In genomic region chr14:75542585-75543091, GRCh38 we compare ENCODE assay signal across 8 cellular contexts.
DNase-seq lines count a peak whose midpoint lies in the region; ATAC-seq and TF ChIP-seq lines count a peak whose summit lies in the region.

No MANE protein-coding gene starts in this region.

- DNase-seq in activated T-helper 9 cell treated with anti-CD3 and anti-CD28 coated beads, Interleukin-2, amount 50 U/mL, for 16 hours (ENCODE audit: low read depth), result peak; percentile 77
- DNase-seq in iPS-NIHi11 (ENCODE audit: low spot score) (peak; percentile 45), HAP-1 (ENCODE audit: low spot score in 2 of 2) (no peak), brain microvascular endothelial cell (no peak)
- DNase-seq in stimulated activated CD4-positive, alpha-beta T cell treated with anti-CD3 and anti-CD28 coated beads, Interleukin-4, amount 100 ng/mL, for 4 hours, result peak; percentile 72 to 92

- peak; percentile 53 for ATAC-seq in GM21723 (IDR thresholded peaks at IDR 0.05; ENCODE audit: unreplicated experiment)

- no peak overlapping the region for H3K27ac ChIP-seq in DOHH2 (ENCODE audit: low read depth, low read length)
- H3K27ac ChIP-seq in OCI-LY1 (ENCODE audit: low read depth, low read length, poor library complexity, severe bottlenecking), result no peak overlapping the region
- H3K27ac ChIP-seq in brain microvascular endothelial cell, result no peak overlapping the region

- H3K4me1 ChIP-seq in DOHH2 (ENCODE audit: control insufficient read depth, low read length) (peaks cover 10% of the 10 kb centered on the region), OCI-LY1 (ENCODE audit: insufficient read depth, low read length, severe bottlenecking) (peaks cover 11% of the 10 kb centered on the region), HAP-1 (no peaks in the 10 kb centered on the region)

- H3K27me3 ChIP-seq in DOHH2 (ENCODE audit: control insufficient read depth, low read length) (peaks cover 40% of the 10 kb centered on the region), OCI-LY1 (ENCODE audit: insufficient read depth, low read length) (peaks cover 5% of the 10 kb centered on the region; the same call in 1 of the 2 replicates), HAP-1 (ENCODE audit: low read depth) (no peaks in the 10 kb centered on the region), brain microvascular endothelial cell (replicated peaks) (no peaks in the 10 kb centered on the region)

- H3K4me2 ChIP-seq in DOHH2 (ENCODE audit: low read length) (peak overlapping the region; percentile 33), OCI-LY1 (ENCODE audit: low read length) (peak overlapping the region; percentile 3; the same call in 1 of the 2 replicates)

- no peaks in the 10 kb centered on the region for H3K79me2 ChIP-seq in DOHH2 (ENCODE audit: control insufficient read depth, low read length)
- H3K79me2 ChIP-seq in OCI-LY1 (ENCODE audit: insufficient read depth, low read length), result no peaks in the 10 kb centered on the region

- in situ Hi-C loops in HAP-1 (cut with MboI; ENCODE audit: low sequenced_read_pairs) (no loop called here), brain microvascular endothelial cell (cut with HindIII; ENCODE audit: low pct_ligation_motif_present, low sequenced_read_pairs) (no loop called here)

- no peak for TF ChIP-seq CTCF in DOHH2 (IDR thresholded peaks at IDR 0.05; ENCODE audit: low read depth, low read length, poor library complexity, severe bottlenecking)
- TF ChIP-seq CTCF in OCI-LY1 (IDR thresholded peaks at IDR 0.05; ENCODE audit: low read length), result no peak
- TF ChIP-seq CTCF in brain microvascular endothelial cell (IDR thresholded peaks at IDR 0.05; ENCODE audit: low read depth, low read length, missing control alignments), result no peak

- no peaks in the 10 kb centered on the region for H3K9me3 ChIP-seq in DOHH2 (ENCODE audit: control insufficient read depth, insufficient read depth, low read length)
- H3K9me3 ChIP-seq in OCI-LY1 (ENCODE audit: low read length), result no peaks in the 10 kb centered on the region
- H3K9me3 ChIP-seq in HAP-1, result no peaks in the 10 kb centered on the region

- no peak overlapping the region for H2AFZ ChIP-seq in OCI-LY1 (ENCODE audit: low read length)

- H3F3A ChIP-seq in DOHH2 (ENCODE audit: control insufficient read depth, insufficient read depth) (no peaks in the 10 kb centered on the region), OCI-LY1 (ENCODE audit: insufficient read depth, low read length) (no peaks in the 10 kb centered on the region)

- H3K4me3 ChIP-seq in DOHH2 (ENCODE audit: low read length) (no peak overlapping the region), OCI-LY1 (ENCODE audit: low read depth, low read length, poor library complexity, severe bottlenecking) (no peak overlapping the region), HAP-1 (no peak overlapping the region), brain microvascular endothelial cell (ENCODE audit: low read depth, low read length) (no peak overlapping the region)

- H4K20me1 ChIP-seq in DOHH2 (ENCODE audit: control insufficient read depth, insufficient read depth, low read depth, low read length) (no peaks in the 10 kb centered on the region), OCI-LY1 (ENCODE audit: insufficient read depth, low read length) (no peaks in the 10 kb centered on the region)

- H3K36me3 ChIP-seq in DOHH2 (ENCODE audit: control insufficient read depth, low read length) (no peaks in the 10 kb centered on the region), OCI-LY1 (ENCODE audit: insufficient read depth, low read length) (no peaks in the 10 kb centered on the region), HAP-1 (replicated peaks) (no peaks in the 10 kb centered on the region), brain microvascular endothelial cell (replicated peaks) (no peaks in the 10 kb centered on the region)

- H3K9me2 ChIP-seq in DOHH2 (replicated peaks; ENCODE audit: control insufficient read depth, low read length) (no peaks in the 10 kb centered on the region), OCI-LY1 (ENCODE audit: low read depth, low read length) (no peaks in the 10 kb centered on the region)

- no peak overlapping the region for H3K9ac ChIP-seq in OCI-LY1 (ENCODE audit: low read length)

Comparison
In these comparisons a context has a peak if more than half of its experiments do, and no peak if none do; other contexts are left out.
1. DNase-seq: peak in activated T-helper 9 cell treated with anti-CD3 and anti-CD28 coated beads, Interleukin-2, amount 50 U/mL, for 16 hours (single experiment), iPS-NIHi11 (single experiment) and stimulated activated CD4-positive, alpha-beta T cell treated with anti-CD3 and anti-CD28 coated beads, Interleukin-4, amount 100 ng/mL, for 4 hours (2 of 2); none in HAP-1 (0 of 2) and brain microvascular endothelial cell (single experiment).